Comparison of ENCODE assay signal across 14 cellular contexts in the genomic region with DNA sequence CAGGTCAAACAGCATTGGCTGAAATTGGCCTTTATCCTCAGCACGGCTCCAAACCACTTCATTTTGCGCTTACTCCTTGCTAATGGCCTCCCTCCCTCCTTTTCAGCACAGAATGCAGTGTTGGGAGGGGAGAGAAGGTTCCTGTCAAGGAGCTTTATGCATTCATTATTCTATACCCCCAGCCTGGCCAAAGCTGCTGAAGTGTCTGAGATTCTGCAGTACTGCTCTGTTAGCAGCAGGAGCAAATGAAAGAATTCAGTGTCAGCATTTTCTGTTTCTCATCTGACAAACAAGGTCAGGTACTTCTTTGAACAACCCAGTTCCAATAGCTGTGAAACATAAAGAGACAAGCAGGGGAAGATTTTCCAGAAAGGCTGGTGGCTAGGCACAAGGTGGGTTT.
DNase-seq lines count a peak whose midpoint lies in the region; TF ChIP-seq lines count a peak whose summit lies in the region.
"Had no signal": no experiment of that assay in that cellular context is flagged by ENCODE, and none has a peak within 500 bp of the region (broad histone marks: within the 10 kb centered on the region; RNA-seq: fewer than 3 reads in every experiment).

No MANE protein-coding gene starts in this region.

- H3K4me3 ChIP-seq in ectodermal cell (ENCODE audit: insufficient read depth, low read depth, low read length) (no peak overlapping the region), neuron (ENCODE audit: low read length) (no peak overlapping the region), brain microvascular endothelial cell (ENCODE audit: low read depth, low read length) (no peak overlapping the region)
- H3K4me3 ChIP-seq: adrenal gland; BLaER1 treated with 17β-estradiol and CSF1 and Interleukin-3, amounts not matched to agents 10 nM and 100 nM had no signal

- in situ Hi-C loops in brain microvascular endothelial cell (cut with HindIII; ENCODE audit: low pct_ligation_motif_present, low sequenced_read_pairs), result no loop called here

- H3K36me3 ChIP-seq in ectodermal cell (ENCODE audit: control insufficient read depth, insufficient read depth, low read length) (no peaks in the 10 kb centered on the region), neuron (ENCODE audit: insufficient read depth, low read length) (no peaks in the 10 kb centered on the region), brain microvascular endothelial cell (replicated peaks) (no peaks in the 10 kb centered on the region)
- H3K36me3 ChIP-seq: adrenal gland had no signal

- peak; percentile 18 for DNase-seq in HEK293T (ENCODE audit: extremely low spot score)
- peak; percentile 35 for DNase-seq in NCI-H1436 (lab: John Stamatoyannopoulos, UW)
- DNase-seq in brain microvascular endothelial cell, result no peak
- no peak for DNase-seq in posterior cingulate gyrus
- no peak for DNase-seq in effector CD4-positive, alpha-beta T cell
- DNase-seq: activated T-cell treated with anti-CD3 and anti-CD28 coated beads, Interleukin-2, amount 50 U/mL, for 72 hours; adrenal gland; EL; mesenchymal stem cell; NCI-H226; stimulated activated CD4-positive, alpha-beta T cell treated with anti-CD3 and anti-CD28 coated beads, Interleukin-2, amount 100 ng/mL, for 48 hours had no signal

- H3K27me3 ChIP-seq in ectodermal cell (ENCODE audit: control insufficient read depth, insufficient read depth, low read length, poor library complexity, severe bottlenecking), result no peaks in the 10 kb centered on the region
- H3K27me3 ChIP-seq in neuron (ENCODE audit: insufficient read depth, low read length), result no peaks in the 10 kb centered on the region
- no peaks in the 10 kb centered on the region for H3K27me3 ChIP-seq in brain microvascular endothelial cell (replicated peaks)
- H3K27me3 ChIP-seq: adrenal gland; BLaER1 treated with 17β-estradiol and CSF1 and Interleukin-3, amounts not matched to agents 10 nM and 100 nM had no signal

- CTCF ChIA-PET in HEK293T (lab: Yijun Ruan, JAX), result no interaction called here

- H2AFZ ChIP-seq in neuron (ENCODE audit: low read depth, low read length), result peak overlapping the region; percentile 15

- H3K9me3 ChIP-seq in ectodermal cell (ENCODE audit: control insufficient read depth, low read length), result no peaks in the 10 kb centered on the region
- no peaks in the 10 kb centered on the region for H3K9me3 ChIP-seq in neuron (ENCODE audit: low read length)
- H3K9me3 ChIP-seq: adrenal gland had no signal

- POLR2A ChIA-PET in HEK293T (lab: Yijun Ruan, JAX), result no interaction called here

- 7 to 15% methylated on average over 2 of the region's 2 CpGs for WGBS in ectodermal cell, 2 experiments

- no peak for TF ChIP-seq CTCF in brain microvascular endothelial cell (IDR thresholded peaks at IDR 0.05; ENCODE audit: low read depth, low read length, missing control alignments)

- intact Hi-C loops in posterior cingulate gyrus (cut with DNase I), result no loop called here

- H3K27ac ChIP-seq in ectodermal cell (ENCODE audit: insufficient read depth, low read depth, low read length, poor library complexity, severe bottlenecking) (peak overlapping the region; percentile 36), brain microvascular endothelial cell (no peak overlapping the region)
- H3K27ac ChIP-seq: adrenal gland; BLaER1 treated with 17β-estradiol and CSF1 and Interleukin-3, amounts not matched to agents 10 nM and 100 nM had no signal

- peaks cover 12% of the 10 kb centered on the region for H3K4me1 ChIP-seq in ectodermal cell (ENCODE audit: control insufficient read depth, insufficient read depth, low read length)
- peaks cover 65% of the 10 kb centered on the region for H3K4me1 ChIP-seq in neuron (ENCODE audit: insufficient read depth, low read length)

TF ChIP-seq in HEK293T, 16 proteins besides CTCF, POLR2A, EP300 and RAD21:
- TF ChIP-seq FOXK2 (IDR thresholded peaks at IDR 0.05) (no peak), SP1 (IDR thresholded peaks at IDR 0.05) (no peak), L3MBTL2 (conservative IDR thresholded peaks at IDR 0.05) (no peak), ZNF384 (IDR thresholded peaks at IDR 0.05) (no peak), ARNT (IDR thresholded peaks at IDR 0.05) (no peak), FOXM1 (IDR thresholded peaks at IDR 0.05; ENCODE audit: borderline replicate concordance) (no peak), TARDBP (IDR thresholded peaks at IDR 0.05) (no peak), CTBP1 (IDR thresholded peaks at IDR 0.05; ENCODE audit: borderline replicate concordance) (no peak), ELF4 (IDR thresholded peaks at IDR 0.05) (no peak), SUZ12 (IDR thresholded peaks at IDR 0.05) (no peak), NFRKB (IDR thresholded peaks at IDR 0.05) (no peak), HDGF (IDR thresholded peaks at IDR 0.05; ENCODE audit: borderline replicate concordance) (no peak)

Comparison
In these comparisons a context has a peak if more than half of its experiments do, and no peak if none do; other contexts are left out.
1. DNase-seq: peak in HEK293T (single experiment) and NCI-H1436 (single experiment); none in brain microvascular endothelial cell (single experiment), posterior cingulate gyrus (0 of 10) and effector CD4-positive, alpha-beta T cell (single experiment).